In genomic region chr3:134361162-134361831, GRCh38 we compare ENCODE assay signal across 14 cellular contexts. TPM values are rescaled to one million over a fixed set of nuclear protein-coding genes. Genes with fewer than 3 reads are reported as not detected.
A peak's percentile ranks its signal among the peaks of the same experiment; 100 is the strongest.
DNase-seq lines count a peak whose midpoint lies in the region; ATAC-seq and TF ChIP-seq lines count a peak whose summit lies in the region.
"Had no signal": no experiment of that assay in that cellular context is flagged by ENCODE, and none has a peak within 500 bp of the region (broad histone marks: within the 10 kb centered on the region; RNA-seq: fewer than 3 reads in every experiment).

No MANE protein-coding gene starts in this region.

- H3K27ac ChIP-seq in SK-N-SH (ENCODE audit: low read depth in 2 of 2, low read length in 1 of 2) (peak overlapping the region in 1 of 2 experiments; percentile 99; a peak in 2 of 4 replicates), epithelial cell of prostate (peak overlapping the region; percentile 99), mesodermal cell (ENCODE audit: low read depth, low read length, severe bottlenecking) (peak overlapping the region; percentile 55), tibial nerve (peak overlapping the region; percentile 82 to 100 (median 94))

- H3K4me3 ChIP-seq in SK-N-SH (ENCODE audit: low read depth in 2 of 2, low read length in 1 of 2) (no peak overlapping the region), mesodermal cell (ENCODE audit: extremely low read depth, insufficient read depth, low read length, poor library complexity, severe bottlenecking) (no peak overlapping the region), tibial nerve (no peak overlapping the region)

- peaks cover 14% of the 10 kb centered on the region for H4K20me1 ChIP-seq in SK-N-SH (ENCODE audit: insufficient read depth)

- TF ChIP-seq EP300 in SK-N-SH (IDR thresholded peaks at IDR 0.05; ENCODE audit: borderline replicate concordance in 1 of 2, low read depth in 1 of 2, low read length in 1 of 2) (no peak), tibial nerve (IDR thresholded peaks at IDR 0.05) (no peak)

- DNase-seq in SK-N-SH (no peak), epithelial cell of prostate (ENCODE audit: low read depth, low spot score) (no peak), tibial nerve (ENCODE audit: low spot score in 2 of 2) (no peak), CD1c-positive myeloid dendritic cell (ENCODE audit: extremely low spot score) (no peak), occipital lobe (lab: John Stamatoyannopoulos, UW) (no peak)
- no peak for DNase-seq in activated CD4-positive, alpha-beta T cell treated with anti-CD3 and anti-CD28 coated beads for 4 hours
- DNase-seq: 8988T; activated naive CD8-positive, alpha-beta T cell treated with anti-CD3 and anti-CD28 coated beads, Interleukin-2, amount 10 ng/mL, durations not matched to agents 7 days and 5 days; DMS153; naive B cell; NCI-H1092 treated with DMSO at 0.1 percent for 48 hours; SHP77 had no signal

- no peak overlapping the region for H3K4me2 ChIP-seq in SK-N-SH

- H3K36me3 ChIP-seq in SK-N-SH (replicated peaks in 1 of 2; ENCODE audit: control insufficient read depth in 1 of 2, insufficient read depth in 2 of 2, low read length in 1 of 2) = peaks cover 74 to 80% of the 10 kb centered on the region in 2 experiments
- H3K36me3 ChIP-seq in mesodermal cell (ENCODE audit: control insufficient read depth, insufficient read depth, low read length) = peaks cover 94% of the 10 kb centered on the region
- H3K36me3 ChIP-seq in tibial nerve = peaks cover 0 to 91% (median 13%) of the 10 kb centered on the region in 3 donors

- CTCF ChIA-PET in SK-N-SH (lab: Yijun Ruan, JAX) = no interaction called here

- peaks cover 91% of the 10 kb centered on the region for H3F3A ChIP-seq in SK-N-SH (replicated peaks; ENCODE audit: insufficient read depth)

- no peak for ATAC-seq in SK-N-SH treated with all-trans-retinoic acid at 6 μM for 48 hours

- H3K27me3 ChIP-seq in SK-N-SH (ENCODE audit: insufficient read depth) (no peaks in the 10 kb centered on the region), tibial nerve (no peaks in the 10 kb centered on the region)

- POLR2A ChIA-PET in SK-N-SH (lab: Yijun Ruan, JAX) = no interaction called here

- H3K9ac ChIP-seq in SK-N-SH = peak overlapping the region; percentile 81; the same call in 1 of the 2 replicates

- H3K9me2 ChIP-seq in SK-N-SH = no peaks in the 10 kb centered on the region

- H2AFZ ChIP-seq in SK-N-SH (ENCODE audit: low read depth) = no peak overlapping the region

- H3K79me2 ChIP-seq in SK-N-SH (ENCODE audit: insufficient read depth) = peaks cover 58% of the 10 kb centered on the region

- H3K4me1 ChIP-seq in SK-N-SH (ENCODE audit: control insufficient read depth in 1 of 2, insufficient read depth in 2 of 2, low read depth in 1 of 2, low read length in 1 of 2) (peaks cover 25 to 92% of the 10 kb centered on the region in 2 experiments; a peak in 3 of 4 replicates), mesodermal cell (ENCODE audit: control insufficient read depth, insufficient read depth, low read length, poor library complexity, severe bottlenecking) (peaks cover 93% of the 10 kb centered on the region), tibial nerve (peaks cover 24 to 100% (median 96%) of the 10 kb centered on the region in 4 donors)

- WGBS in SK-N-SH (ENCODE audit: low lambda C conversion rate) = 96% methylated on average over 28 of the region's 33 CpGs
- 97% methylated on average over 30 to 32 of the region's 33 CpGs for WGBS in mesodermal cell (ENCODE audit: insufficient coverage in 2 of 2), 2 experiments
- WGBS in tibial nerve, 2 donors = 86 to 88% methylated on average over 30 to 33 of the region's 33 CpGs

- no peak for TF ChIP-seq POLR2A in tibial nerve (IDR thresholded peaks at IDR 0.05)

- H3K9me3 ChIP-seq in SK-N-SH (no peaks in the 10 kb centered on the region), mesodermal cell (ENCODE audit: control insufficient read depth, low read length) (no peaks in the 10 kb centered on the region), tibial nerve (no peaks in the 10 kb centered on the region)

- TF ChIP-seq RAD21 in SK-N-SH (IDR thresholded peaks at IDR 0.05; ENCODE audit: low read length) = no peak

- no peak for TF ChIP-seq CTCF in SK-N-SH (IDR thresholded peaks at IDR 0.05)
- no peak for TF ChIP-seq CTCF in tibial nerve (IDR thresholded peaks at IDR 0.05)

TF ChIP-seq in SK-N-SH, 30 proteins besides CTCF, POLR2A, EP300 and RAD21 (continues in another document):
- TF ChIP-seq SIN3A (IDR thresholded peaks at IDR 0.05; ENCODE audit: borderline replicate concordance, low read depth, low read length) (no peak), SMC3 (IDR thresholded peaks at IDR 0.05; ENCODE audit: low read depth, low read length) (no peak), NFIC (IDR thresholded peaks at IDR 0.05; ENCODE audit: borderline replicate concordance) (no peak), CHD2 (IDR thresholded peaks at IDR 0.05; ENCODE audit: low read length, partially characterized antibody) (no peak), RFX5 (IDR thresholded peaks at IDR 0.05; ENCODE audit: low read length) (no peak), TAF1 (IDR thresholded peaks at IDR 0.05; ENCODE audit: borderline replicate concordance, low read depth, low read length) (no peak), TEAD4 (IDR thresholded peaks at IDR 0.05; ENCODE audit: borderline replicate concordance, insufficient read depth) (no peak), ZBTB33 (IDR thresholded peaks at IDR 0.05; ENCODE audit: borderline replicate concordance, low read depth) (no peak), TCF12 (IDR thresholded peaks at IDR 0.05) (no peak), NRF1 (IDR thresholded peaks at IDR 0.05; ENCODE audit: low read depth, low read length) (no peak), GATA2 (CRISPR knock-in tag; IDR thresholded peaks at IDR 0.05) (no peak)

TF ChIP-seq in SK-N-SH treated with all-trans-retinoic acid at 6 μM for 48 hours, 23 proteins besides CTCF, POLR2A, EP300 and RAD21:
- TF ChIP-seq BACH2 (CRISPR knock-in tag; IDR thresholded peaks at IDR 0.05; ENCODE audit: borderline replicate concordance) = no peak
- TF ChIP-seq PPARA (CRISPR knock-in tag; IDR thresholded peaks at IDR 0.05; ENCODE audit: borderline replicate concordance) = no peak
- no peak for TF ChIP-seq OSR1 (CRISPR knock-in tag; IDR thresholded peaks at IDR 0.05)

RNA-seq across cellular contexts. Expression of gene AMOTL2, which starts 12.9 kb away (rescaled TPM):
- polyA plus RNA-seq in SK-N-SH (2012; rRNA removed) = 163 and 185 TPM in 2 replicates
- polyA plus RNA-seq in SK-N-SH (2012; cell fraction: cytosol; rRNA removed) = 91.0 and 115 TPM in 2 replicates
- polyA plus RNA-seq in SK-N-SH (2012; cell fraction: nucleus; rRNA removed) = 312 and 373 TPM in 2 replicates
- 59.7 TPM for polyA plus RNA-seq in mesodermal cell (2013, experiment 1 of 2)
- polyA plus RNA-seq in mesodermal cell (2013, experiment 2 of 2) = 50.8 TPM
- total RNA-seq in tibial nerve (100 to 1,000 TPM; 216 to 337 (median 255) TPM), occipital lobe (73.8 TPM)
- total RNA-seq: activated naive CD8-positive, alpha-beta T cell treated with anti-CD3 and anti-CD28 coated beads, Interleukin-2, amount 10 ng/mL, durations not matched to agents 7 days and 5 days had no signal
